In genomic region chr3:44478055-44478468, GRCh38 we compare ENCODE assay signal across 8 cellular contexts. TPM values are rescaled to one million over a fixed set of nuclear protein-coding genes. Genes with fewer than 3 reads are reported as not detected.
DNase-seq lines count a peak whose midpoint lies in the region; ATAC-seq, FAIRE-seq and TF ChIP-seq lines count a peak whose summit lies in the region.

No MANE protein-coding gene starts in this region.

- CTCF ChIA-PET in AG04449 (lab: Yijun Ruan, JAX) (interaction anchor here (2.0 kb wide), 1 partner anchor 154 kb away, joined by 7 read pairs; no protein-coding TSS in a partner anchor), HCT116 (lab: Charles Lee) (no interaction called here), GM12878 (lab: Yijun Ruan, JAX) (interaction anchor here (0.6 to 1.7 kb wide), 5 partner anchors 15 to 240 kb away, joined by 3 to 5 read pairs (median 4); no protein-coding TSS in a partner anchor)

- no TSS peak for BruUV-seq in HCT116 (replicated peaks; lab: Mats Ljungman, UMichigan)
- BruUV-seq in GM12878 (replicated peaks; lab: Mats Ljungman, UMichigan), result no TSS peak

- RAD21 ChIA-PET in HCT116 (lab: Charles Lee; ENCODE audit: low non-redundant PET in 1 of 2, low total read pairs in 2 of 2, uncharacterized antibody in 2 of 2, unreplicated experiment in 2 of 2) (no interaction called here), GM12878 (lab: Charles Lee; ENCODE audit: unreplicated experiment) (interaction anchor here (1.2 to 1.5 kb wide), 3 partner anchors 33 to 140 kb away, joined by 5 read pairs; partner anchors contain the start of gene TCAIM)

- peaks cover 6 to 22% of the 10 kb centered on the region in 2 experiments; a peak in 3 of 4 replicates for H3K4me1 ChIP-seq in HCT116 (ENCODE audit: control insufficient read depth in 1 of 2, insufficient read depth in 2 of 2, low read length in 2 of 2)
- peaks cover 4% of the 10 kb centered on the region; the same call in 1 of the 2 replicates for H3K4me1 ChIP-seq in GM12878 (ENCODE audit: control insufficient read depth, insufficient read depth, low read length)
- peaks cover 6% of the 10 kb centered on the region for H3K4me1 ChIP-seq in mesodermal cell (ENCODE audit: control insufficient read depth, insufficient read depth, low read length, poor library complexity, severe bottlenecking)

- intact Hi-C loops in HCT116 (cut with micrococcal nuclease), result loop anchor here (5.0 to 10.0 kb wide), 2 partner anchors 34 to 147 kb away; partner anchors contain the start of gene ZNF197
- intact Hi-C loops in GM12878 (cut with micrococcal nuclease; ENCODE audit: unreplicated experiment), result no loop called here

- TF ChIP-seq RAD21 in HCT116 (IDR thresholded peaks at IDR 0.05; ENCODE audit: low read depth) (no peak), GM12878 (IDR thresholded peaks at IDR 0.05; ENCODE audit: insufficient read depth, low read depth, low read length) (no peak)

- POLR2A ChIA-PET in AG04449 (lab: Yijun Ruan, JAX), result interaction anchor here (0.6 kb wide), 1 partner anchor 147 kb away, joined by 3 read pairs; no protein-coding TSS in a partner anchor
- POLR2A ChIA-PET in HCT116 (lab: Charles Lee), result no interaction called here
- POLR2A ChIA-PET in GM12878 (lab: Charles Lee), result interaction anchor here (0.5 to 1.1 kb wide), 6 partner anchors 14 to 511 kb away, joined by 3 read pairs; no protein-coding TSS in a partner anchor

- peak overlapping the region; percentile 65 for H3K4me3 ChIP-seq in AG04449 (ENCODE audit: low read depth, low read length)
- H3K4me3 ChIP-seq in HCT116 (replicated peaks in 1 of 2; ENCODE audit: low read depth in 1 of 2, low read length in 2 of 2), result peak overlapping the region; percentile 79
- peak overlapping the region; percentile 82; the same call in 1 of the 2 replicates for H3K4me3 ChIP-seq in GM12878
- H3K4me3 ChIP-seq in mesodermal cell (ENCODE audit: extremely low read depth, insufficient read depth, low read length, poor library complexity, severe bottlenecking), result peak overlapping the region; percentile 63

- H3K4me2 ChIP-seq in HCT116 (ENCODE audit: low read length) (peak overlapping the region; percentile 88), GM12878 (ENCODE audit: control insufficient read depth, insufficient read depth) (peak overlapping the region; percentile 73)

- TF ChIP-seq EP300 in GM12878 (IDR thresholded peaks at IDR 0.05; ENCODE audit: borderline replicate concordance in 1 of 2, control insufficient read depth in 1 of 2, low read depth in 2 of 2, low read length in 2 of 2), result no peak

- WGBS in GM12878 (ENCODE audit: insufficient coverage, insufficient replicate concordance, low lambda C conversion rate, missing lambda C conversion rate), result 32% methylated on average over 4 of the region's 4 CpGs
- 82 to 86% methylated on average over 2 to 4 of the region's 4 CpGs for WGBS in mesodermal cell (ENCODE audit: insufficient coverage in 2 of 2), 2 experiments

- no peaks in the 10 kb centered on the region for H3K27me3 ChIP-seq in HCT116 (ENCODE audit: insufficient read depth, low read length)
- no peaks in the 10 kb centered on the region for H3K27me3 ChIP-seq in GM12878 (replicated peaks in 1 of 2; ENCODE audit: control insufficient read depth in 2 of 2, insufficient read depth in 2 of 2, low read length in 1 of 2)

- in situ Hi-C loops in GM12878 (cut with MboI), result no loop called here

- no peaks in the 10 kb centered on the region for H3K36me3 ChIP-seq in HCT116 (ENCODE audit: control insufficient read depth in 1 of 2, insufficient read depth in 2 of 2, low read length in 2 of 2)
- no peaks in the 10 kb centered on the region for H3K36me3 ChIP-seq in GM12878 (ENCODE audit: control insufficient read depth in 2 of 2, insufficient read depth in 2 of 2, low read length in 1 of 2)
- no peaks in the 10 kb centered on the region for H3K36me3 ChIP-seq in mesodermal cell (ENCODE audit: control insufficient read depth, insufficient read depth, low read length)

- no peaks in the 10 kb centered on the region for H3K9me2 ChIP-seq in HCT116 (ENCODE audit: insufficient read depth)

- H3K79me2 ChIP-seq in HCT116 (ENCODE audit: insufficient read depth, low read length) (peaks cover 38% of the 10 kb centered on the region), GM12878 (ENCODE audit: control insufficient read depth, insufficient read depth, low read length) (peaks cover 24% of the 10 kb centered on the region)

- TF ChIP-seq POLR2A in HCT116 (IDR thresholded peaks at IDR 0.05; ENCODE audit: borderline replicate concordance, extremely low read depth, insufficient read depth, insufficient read length) (no peak), GM12878 (IDR thresholded peaks at IDR 0.05; ENCODE audit: low read depth, low read length) (no peak)

- peak; percentile 31 for ATAC-seq in HCT116
- ATAC-seq in GM12878, result peak; percentile 8
- no peak for ATAC-seq in HG03457 (IDR thresholded peaks at IDR 0.05; ENCODE audit: unreplicated experiment)
- no peak for ATAC-seq in HG03039 (IDR thresholded peaks at IDR 0.05; ENCODE audit: unreplicated experiment)

- H2AFZ ChIP-seq in HCT116 (ENCODE audit: low read depth, low read length, poor library complexity, severe bottlenecking), result peak overlapping the region; percentile 87
- H2AFZ ChIP-seq in GM12878 (ENCODE audit: control insufficient read depth, low read depth, low read length), result peak overlapping the region; percentile 99

- H3K9me3 ChIP-seq in HCT116 (ENCODE audit: control insufficient read depth in 1 of 2, insufficient read depth in 1 of 2, low read depth in 1 of 2, low read length in 2 of 2) (no peaks in the 10 kb centered on the region), GM12878 (replicated peaks; ENCODE audit: control insufficient read depth, insufficient read depth, low read length) (no peaks in the 10 kb centered on the region), mesodermal cell (ENCODE audit: control insufficient read depth, low read length) (no peaks in the 10 kb centered on the region)

- SMC1A ChIA-PET in GM12878 (lab: Charles Lee; ENCODE audit: uncharacterized antibody, unreplicated experiment), result interaction anchor here (0.9 to 1.9 kb wide), 5 partner anchors 19 to 140 kb away, joined by 3 to 7 read pairs (median 5); no protein-coding TSS in a partner anchor

- FAIRE-seq in GM12878 (lab: Jason Lieb, UNC), result no peak

- H3K9ac ChIP-seq in HCT116 (ENCODE audit: low read length) (peak overlapping the region; percentile 69), GM12878 (ENCODE audit: control insufficient read depth, insufficient read depth, low read length) (peak overlapping the region; percentile 61; the same call in 1 of the 2 replicates)

- H4K20me1 ChIP-seq in HCT116 (ENCODE audit: insufficient read depth) (no peaks in the 10 kb centered on the region), GM12878 (ENCODE audit: control insufficient read depth, insufficient read depth) (no peaks in the 10 kb centered on the region)

- H3K27ac ChIP-seq in HCT116 (ENCODE audit: low read depth, low read length) (no peak overlapping the region), GM12878 (ENCODE audit: control insufficient read depth, insufficient read depth) (no peak overlapping the region), mesodermal cell (ENCODE audit: low read depth, low read length, severe bottlenecking) (peak overlapping the region; percentile 50)

- DNase-seq in AG04449 (ENCODE audit: low read depth, low spot score), result no peak
- no peak for DNase-seq in HCT116 (ENCODE audit: low read depth, low spot score)
- DNase-seq in GM12878 (ENCODE audit: low read depth, low spot score), result no peak
- DNase-seq in DMS153 (lab: John Stamatoyannopoulos, UW), result no peak
- DNase-seq in Kasumi-1 (lab: John Stamatoyannopoulos, UW), result no peak

- no peak for TF ChIP-seq CTCF in AG04449 (IDR thresholded peaks at IDR 0.05; ENCODE audit: insufficient read depth, low read length, missing control alignments)
- no peak for TF ChIP-seq CTCF in HCT116 (IDR thresholded peaks at IDR 0.05 in 2 of 3, conservative IDR thresholded peaks at IDR 0.05 in 1 of 3; ENCODE audit: borderline replicate concordance in 1 of 3, insufficient read depth in 1 of 3, low read depth in 2 of 3, low read length in 2 of 3)
- TF ChIP-seq CTCF in GM12878 (IDR thresholded peaks at IDR 0.05 in 2 of 3, conservative IDR thresholded peaks at IDR 0.05 in 1 of 3; ENCODE audit: control insufficient read depth in 2 of 3, extremely low read depth in 1 of 3, insufficient read depth in 1 of 3, low read depth in 3 of 3, low read length in 3 of 3), result no peak

TF ChIP-seq in HCT116, 20 proteins besides CTCF, POLR2A, EP300 and RAD21 (continues in another document):
- TF ChIP-seq SP1 (IDR thresholded peaks at IDR 0.05; ENCODE audit: low read depth), result no peak

RNA-seq across cellular contexts. Expression of gene ZNF445, which starts 0.6 kb away (rescaled TPM):
- total RNA-seq in HCT116 (2021; ENCODE audit: unreplicated experiment) (19.9 TPM), GM12878 (2014; rRNA removed) (4.9 and 5.4 TPM in 2 replicates), GM12878 (2014; rRNA removed; fragmentation: Illumina TruSeq; extraction: Trizol) (7.6 and 9.0 TPM in 2 replicates), GM12878 (2021) (14.4 and 15.5 TPM in 2 replicates)
- polyA plus RNA-seq in HCT116 (2012), result 3.7 and 4.7 TPM in 2 replicates
- total RNA-seq in GM12878 (2013; cell fraction: nucleolus; rRNA removed), result 35.8 and 37.5 TPM in 2 replicates
- polyA plus RNA-seq in GM12878 (2011; ENCODE audit: low read depth), result 3.3 TPM
- polyA plus RNA-seq in GM12878 (2011; rRNA removed) (5.7 and 6.2 TPM in 2 replicates), GM12878 (2014; fragmentation: Illumina TruSeq; extraction: Trizol) (7.2 and 8.6 TPM in 2 replicates), GM12878 (2014; fragmentation: Nextera tagmentation; extraction: Ambion mirVana) (under 1 TPM; 0.80 to 0.85 TPM), GM12878 (2014; rRNA removed) (7.2 and 8.0 TPM in 2 replicates), GM12878 (2016; fragmentation: Nextera tagmentation; extraction: Ambion mirVana) (1 to 10 TPM; 3.5 to 4.4 TPM)
- 3.9 and 4.0 TPM in 2 replicates for polyA plus RNA-seq in GM12878 (2011; cell fraction: cytosol; rRNA removed)
- 8.3 and 9.2 TPM in 2 replicates for polyA plus RNA-seq in GM12878 (2011; cell fraction: nucleus; rRNA removed)
- polyA plus RNA-seq in GM12878 (2012), result 4.3 TPM in 2 replicates
- polyA minus RNA-seq in GM12878 (2011; rRNA and poly(A)+ RNA removed), result 13.0 and 13.4 TPM in 2 replicates
- polyA minus RNA-seq in GM12878 (2011; cell fraction: cytosol; rRNA and poly(A)+ RNA removed), result 3.5 and 4.3 TPM in 2 replicates
- polyA minus RNA-seq in GM12878 (2011; cell fraction: nucleus; rRNA and poly(A)+ RNA removed), result 4.6 and 11.0 TPM in 2 replicates
- 11.2 TPM for polyA plus RNA-seq in mesodermal cell (2013, experiment 1 of 2)
- polyA plus RNA-seq in mesodermal cell (2013, experiment 2 of 2), result 9.2 TPM

Comparison
In these comparisons a context has a peak if more than half of its experiments do, and no peak if none do; other contexts are left out.
1. ATAC-seq: peak in HCT116 (single experiment) and GM12878 (single experiment); none in HG03457 (single experiment) and HG03039 (single experiment).
2. Peak in every context shown above with its lines, with median percentiles within 50 percentile points of each other: H3K4me3 ChIP-seq.